In the genomic region with DNA sequence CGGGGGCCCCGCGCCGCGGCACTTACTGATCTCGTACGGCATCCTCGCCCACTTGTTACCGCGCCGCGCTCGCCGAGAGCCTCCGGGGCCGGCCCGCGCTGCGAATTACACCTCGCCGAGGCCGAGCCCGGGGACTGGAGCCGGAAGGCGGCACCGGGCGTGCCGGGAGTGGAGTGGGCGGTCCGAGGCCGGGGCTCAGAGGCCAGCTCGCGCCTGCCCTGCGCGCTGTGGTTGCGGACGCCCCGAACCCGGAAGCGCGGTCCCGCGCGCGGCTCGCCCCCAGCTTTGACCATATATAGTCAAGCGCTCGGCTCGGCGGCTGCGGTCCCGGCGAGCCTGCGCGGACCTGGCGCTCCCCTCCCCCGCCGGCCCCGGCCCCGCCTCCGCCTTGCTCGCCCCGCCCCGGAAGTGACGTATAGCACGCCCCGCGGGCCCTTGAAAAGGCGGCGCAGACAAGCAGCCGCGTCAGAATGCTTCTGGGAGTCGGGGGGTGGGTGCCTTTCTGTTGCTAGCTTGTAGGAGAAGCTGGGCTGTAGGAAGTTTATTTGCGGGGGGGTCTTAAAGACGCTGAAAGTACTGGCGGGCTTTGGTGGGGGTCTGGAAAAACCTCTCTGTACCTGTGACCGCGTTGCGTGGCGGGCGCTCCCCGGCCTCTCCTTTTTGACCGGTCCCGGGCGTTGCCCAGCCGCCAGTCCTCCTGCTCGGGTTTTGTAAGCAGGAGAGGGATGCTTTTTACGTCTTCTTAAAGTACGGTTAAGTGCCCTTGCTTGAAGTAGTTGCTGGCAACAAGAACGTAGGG, we compare ENCODE assay signal across 1 cellular context.
TF ChIP-seq lines count a peak whose summit lies in the region.

A gene with protein sequence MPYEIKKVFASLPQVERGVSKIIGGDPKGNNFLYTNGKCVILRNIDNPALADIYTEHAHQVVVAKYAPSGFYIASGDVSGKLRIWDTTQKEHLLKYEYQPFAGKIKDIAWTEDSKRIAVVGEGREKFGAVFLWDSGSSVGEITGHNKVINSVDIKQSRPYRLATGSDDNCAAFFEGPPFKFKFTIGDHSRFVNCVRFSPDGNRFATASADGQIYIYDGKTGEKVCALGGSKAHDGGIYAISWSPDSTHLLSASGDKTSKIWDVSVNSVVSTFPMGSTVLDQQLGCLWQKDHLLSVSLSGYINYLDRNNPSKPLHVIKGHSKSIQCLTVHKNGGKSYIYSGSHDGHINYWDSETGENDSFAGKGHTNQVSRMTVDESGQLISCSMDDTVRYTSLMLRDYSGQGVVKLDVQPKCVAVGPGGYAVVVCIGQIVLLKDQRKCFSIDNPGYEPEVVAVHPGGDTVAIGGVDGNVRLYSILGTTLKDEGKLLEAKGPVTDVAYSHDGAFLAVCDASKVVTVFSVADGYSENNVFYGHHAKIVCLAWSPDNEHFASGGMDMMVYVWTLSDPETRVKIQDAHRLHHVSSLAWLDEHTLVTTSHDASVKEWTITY (minus strand): TSS at position 175 of the 799 bp plus-strand sequence. CDS start 133 bp downstream, at position 42.

TF ChIP-seq in neural cell, 6 proteins besides CTCF, POLR2A, EP300 and RAD21 (continued from another document):
- TF ChIP-seq, protein P1, sequence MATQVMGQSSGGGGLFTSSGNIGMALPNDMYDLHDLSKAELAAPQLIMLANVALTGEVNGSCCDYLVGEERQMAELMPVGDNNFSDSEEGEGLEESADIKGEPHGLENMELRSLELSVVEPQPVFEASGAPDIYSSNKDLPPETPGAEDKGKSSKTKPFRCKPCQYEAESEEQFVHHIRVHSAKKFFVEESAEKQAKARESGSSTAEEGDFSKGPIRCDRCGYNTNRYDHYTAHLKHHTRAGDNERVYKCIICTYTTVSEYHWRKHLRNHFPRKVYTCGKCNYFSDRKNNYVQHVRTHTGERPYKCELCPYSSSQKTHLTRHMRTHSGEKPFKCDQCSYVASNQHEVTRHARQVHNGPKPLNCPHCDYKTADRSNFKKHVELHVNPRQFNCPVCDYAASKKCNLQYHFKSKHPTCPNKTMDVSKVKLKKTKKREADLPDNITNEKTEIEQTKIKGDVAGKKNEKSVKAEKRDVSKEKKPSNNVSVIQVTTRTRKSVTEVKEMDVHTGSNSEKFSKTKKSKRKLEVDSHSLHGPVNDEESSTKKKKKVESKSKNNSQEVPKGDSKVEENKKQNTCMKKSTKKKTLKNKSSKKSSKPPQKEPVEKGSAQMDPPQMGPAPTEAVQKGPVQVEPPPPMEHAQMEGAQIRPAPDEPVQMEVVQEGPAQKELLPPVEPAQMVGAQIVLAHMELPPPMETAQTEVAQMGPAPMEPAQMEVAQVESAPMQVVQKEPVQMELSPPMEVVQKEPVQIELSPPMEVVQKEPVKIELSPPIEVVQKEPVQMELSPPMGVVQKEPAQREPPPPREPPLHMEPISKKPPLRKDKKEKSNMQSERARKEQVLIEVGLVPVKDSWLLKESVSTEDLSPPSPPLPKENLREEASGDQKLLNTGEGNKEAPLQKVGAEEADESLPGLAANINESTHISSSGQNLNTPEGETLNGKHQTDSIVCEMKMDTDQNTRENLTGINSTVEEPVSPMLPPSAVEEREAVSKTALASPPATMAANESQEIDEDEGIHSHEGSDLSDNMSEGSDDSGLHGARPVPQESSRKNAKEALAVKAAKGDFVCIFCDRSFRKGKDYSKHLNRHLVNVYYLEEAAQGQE (IDR thresholded peaks at IDR 0.05; ENCODE audit: borderline replicate concordance): peak; percentile 71
- TF ChIP-seq EZH2 (IDR thresholded peaks at IDR 0.05; ENCODE audit: borderline replicate concordance, insufficient read depth, low read length, poor library complexity, severe bottlenecking): no peak
- peak; percentile 58 for TF ChIP-seq MXI1 (conservative IDR thresholded peaks at IDR 0.05; ENCODE audit: poor library complexity, severe bottlenecking)
- TF ChIP-seq POLR2AphosphoS5 (IDR thresholded peaks at IDR 0.05): peak; percentile 93
- TF ChIP-seq SMC3 (conservative IDR thresholded peaks at IDR 0.05; ENCODE audit: poor library complexity): no peak
